18 cellular contexts compared by ENCODE assay signal in the genomic region with DNA sequence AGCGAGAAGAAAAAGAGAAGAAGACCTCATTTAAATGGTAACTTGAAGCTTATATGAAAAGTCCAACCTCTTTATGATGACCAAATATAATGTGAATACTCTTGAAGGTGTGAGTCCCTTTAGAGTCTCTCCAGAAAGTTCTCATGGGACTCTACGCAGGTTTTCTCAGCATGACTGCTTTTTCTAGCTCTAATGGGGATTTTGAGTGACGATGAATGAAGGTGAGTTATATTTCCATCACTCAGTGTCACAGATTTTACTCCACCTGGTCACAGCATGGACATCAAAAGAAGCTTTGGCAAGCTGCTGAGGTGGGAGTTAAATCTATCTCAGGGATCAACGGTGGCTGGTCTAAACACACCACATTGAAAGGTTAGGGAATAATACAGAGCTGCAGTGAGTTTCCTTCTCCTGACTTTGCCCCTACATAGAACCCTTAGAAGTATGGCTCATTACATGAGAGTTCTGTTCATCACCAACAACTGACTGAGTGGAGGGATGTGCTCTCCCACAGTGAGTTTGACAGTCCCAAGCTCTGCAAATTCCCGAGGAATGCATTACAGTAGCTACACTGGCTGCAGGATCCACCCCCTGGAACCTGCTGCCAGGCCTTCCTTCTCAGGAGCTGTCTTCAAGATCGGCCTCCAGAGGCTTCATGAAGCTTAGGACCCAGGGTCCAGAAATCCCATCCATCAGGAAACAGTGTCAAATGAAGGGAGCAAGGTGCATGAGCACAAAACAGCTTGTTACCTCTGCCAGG.
"Had no signal": no experiment of that assay in that cellular context is flagged by ENCODE, and none has a peak within 500 bp of the region (broad histone marks: within the 10 kb centered on the region; RNA-seq: fewer than 3 reads in every experiment).

No MANE protein-coding gene starts in this region.

- DNase-seq: activated CD4-positive, alpha-beta T cell treated with anti-CD3 and anti-CD28 coated beads, Interleukin-2, amount 50 U/mL, for 4 hours; activated CD4-positive, CD25-positive, alpha-beta regulatory T cell treated with anti-CD3 and anti-CD28 coated beads, Interleukin-2, amount 50 U/mL, for 72 hours; activated gamma-delta T cell treated with Interleukin-2 at 50 U/mL for 16 hours; adrenal gland; effector CD4-positive, alpha-beta T cell; gastrocnemius medialis; heart left ventricle; left ventricle myocardium superior; mucosa of descending colon; naive B cell; ovary; psoas muscle; right cardiac atrium; stimulated activated naive CD8-positive, alpha-beta T cell treated with anti-CD3 and anti-CD28 coated beads, Interleukin-15, Interleukin-2, amounts not matched to agents 100 U/mL and 50 U/mL, for 24 hours; substantia nigra; tibial artery had no signal

- H3K27ac ChIP-seq: adrenal gland, gastrocnemius medialis, heart left ventricle, ovary, psoas muscle, skin epidermis, tibial artery had no signal

- ATAC-seq: activated naive CD4-positive, alpha-beta T cell treated with anti-CD3 and anti-CD28 coated beads, Interleukin-2, amount 50 U/mL, for 72 hours; gastrocnemius medialis; heart left ventricle; left ventricle myocardium superior; mucosa of descending colon; psoas muscle; right cardiac atrium; stimulated activated naive CD8-positive, alpha-beta T cell treated with anti-CD3 and anti-CD28 coated beads, Interleukin-15, Interleukin-2, amounts not matched to agents 100 U/mL and 50 U/mL, for 24 hours had no signal

- H3K27me3 ChIP-seq: adrenal gland, gastrocnemius medialis, heart left ventricle, ovary, tibial artery had no signal

- H3K9me3 ChIP-seq: adrenal gland, gastrocnemius medialis, mucosa of descending colon, ovary, psoas muscle, tibial artery had no signal

- H3K36me3 ChIP-seq: adrenal gland, gastrocnemius medialis, heart left ventricle, ovary, tibial artery had no signal

- H3K4me3 ChIP-seq: adrenal gland, gastrocnemius medialis, heart left ventricle, mucosa of descending colon, ovary, psoas muscle, skin epidermis, tibial artery had no signal

- H3K4me1 ChIP-seq: adrenal gland, gastrocnemius medialis, heart left ventricle, psoas muscle, tibial artery had no signal
